11 cellular contexts compared by ENCODE assay signal in genomic region chr15:89409184-89409992, GRCh38.
A peak's percentile ranks its signal among the peaks of the same experiment; 100 is the strongest.
DNase-seq lines count a peak whose midpoint lies in the region; ATAC-seq and TF ChIP-seq lines count a peak whose summit lies in the region.
"Had no signal": no experiment of that assay in that cellular context is flagged by ENCODE, and none has a peak within 500 bp of the region (broad histone marks: within the 10 kb centered on the region; RNA-seq: fewer than 3 reads in every experiment).

No MANE protein-coding gene starts in this region.

- H3K36me3 Mint-ChIP-seq in activated CD8-positive, alpha-beta T cell treated with anti-CD3 and anti-CD28 coated beads, Interleukin-2, amount 10 ng/mL, durations not matched to agents 7 days and 5 days (ENCODE audit: low read depth) = no peaks in the 10 kb centered on the region
- no peaks in the 10 kb centered on the region for H3K36me3 Mint-ChIP-seq in glutamatergic neuron (ENCODE audit: unreplicated experiment)

- H3K9me3 ChIP-seq in mucosa of descending colon = no peaks in the 10 kb centered on the region
- H3K9me3 ChIP-seq: SJSA1 had no signal

- TF ChIP-seq CTCF in glutamatergic neuron (IDR thresholded peaks at IDR 0.05; ENCODE audit: partially characterized antibody, unreplicated experiment) (no peak), mucosa of descending colon (IDR thresholded peaks at IDR 0.05) (no peak)

- ATAC-seq in activated CD8-positive, alpha-beta T cell treated with anti-CD3 and anti-CD28 coated beads, Interleukin-2, amount 10 ng/mL, durations not matched to agents 7 days and 5 days = no peak
- no peak for ATAC-seq in mucosa of descending colon

- intact Hi-C loops in mucosa of descending colon (cut with DNase I, micrococcal nuclease) = no loop called here

- H3K27ac ChIP-seq in skin epidermis = no peak overlapping the region
- H3K27ac ChIP-seq: SJSA1 had no signal

- H3K27ac Mint-ChIP-seq in activated CD8-positive, alpha-beta T cell treated with anti-CD3 and anti-CD28 coated beads, Interleukin-2, amount 10 ng/mL, durations not matched to agents 7 days and 5 days = no peak overlapping the region
- H3K27ac Mint-ChIP-seq in glutamatergic neuron (ENCODE audit: unreplicated experiment) = peak overlapping the region; percentile 22

- POLR2A ChIA-PET in activated CD8-positive, alpha-beta T cell treated with anti-CD3 and anti-CD28 coated beads, Interleukin-2, amount 10 ng/mL, durations not matched to agents 7 days and 5 days (lab: Charles Lee) = interaction anchor here (1.1 to 1.7 kb wide), 2 partner anchors 10 to 21 kb away, joined by 3 to 4 read pairs; no protein-coding TSS in a partner anchor

- H3K9me3 Mint-ChIP-seq in activated CD8-positive, alpha-beta T cell treated with anti-CD3 and anti-CD28 coated beads, Interleukin-2, amount 10 ng/mL, durations not matched to agents 7 days and 5 days (ENCODE audit: insufficient read depth) = no peaks in the 10 kb centered on the region
- H3K9me3 Mint-ChIP-seq in glutamatergic neuron (ENCODE audit: unreplicated experiment) = peaks cover 4% of the 10 kb centered on the region

- H3K4me3 ChIP-seq in skin epidermis (peak overlapping the region in 5 of 7 experiments; percentile 0 to 29 (median 11)), mucosa of descending colon (no peak overlapping the region)
- H3K4me3 ChIP-seq: SJSA1 had no signal

- DNase-seq in ELF-1 (ENCODE audit: low read depth, low spot score) (peak; percentile 50), glutamatergic neuron (peak; percentile 45), GF-D8 (lab: John Stamatoyannopoulos, UW) (no peak), NCI-H446 (lab: John Stamatoyannopoulos, UW) (no peak), SIG-M5 treated with dmso at 0.1 percent for 504 hours (lab: John Stamatoyannopoulos, UW; ENCODE audit: unreplicated experiment) (no peak), mucosa of descending colon (no peak)
- DNase-seq in activated CD8-positive, alpha-beta T cell treated with anti-CD3 and anti-CD28 coated beads, Interleukin-2, amount 10 ng/mL, durations not matched to agents 7 days and 5 days = peak; percentile 42
- DNase-seq: activated effector memory CD4-positive, alpha-beta T cell treated with Interleukin-2 at 50 U/mL for 16 hours; NCI-H2171 treated with DMSO at 0.1 percent for 48 hours had no signal

- peaks cover 46% of the 10 kb centered on the region for H3K4me1 Mint-ChIP-seq in activated CD8-positive, alpha-beta T cell treated with anti-CD3 and anti-CD28 coated beads, Interleukin-2, amount 10 ng/mL, durations not matched to agents 7 days and 5 days (ENCODE audit: low read depth)
- H3K4me1 Mint-ChIP-seq in glutamatergic neuron (ENCODE audit: low read depth, unreplicated experiment) = peaks cover 13% of the 10 kb centered on the region

- H3K27me3 Mint-ChIP-seq in activated CD8-positive, alpha-beta T cell treated with anti-CD3 and anti-CD28 coated beads, Interleukin-2, amount 10 ng/mL, durations not matched to agents 7 days and 5 days (ENCODE audit: low read depth) = peaks cover 90% of the 10 kb centered on the region
- peaks cover 46% of the 10 kb centered on the region for H3K27me3 Mint-ChIP-seq in glutamatergic neuron (ENCODE audit: unreplicated experiment)

- no peaks in the 10 kb centered on the region for H3K36me3 ChIP-seq in mucosa of descending colon (ENCODE audit: low read depth)
- H3K36me3 ChIP-seq: SJSA1 had no signal

- H3K4me1 ChIP-seq in mucosa of descending colon (ENCODE audit: low read depth) = peaks cover 8% of the 10 kb centered on the region
- H3K4me1 ChIP-seq: SJSA1 had no signal

- H3K4me3 Mint-ChIP-seq in activated CD8-positive, alpha-beta T cell treated with anti-CD3 and anti-CD28 coated beads, Interleukin-2, amount 10 ng/mL, durations not matched to agents 7 days and 5 days = peak overlapping the region; percentile 77
- peak overlapping the region; percentile 73 for H3K4me3 Mint-ChIP-seq in glutamatergic neuron (ENCODE audit: unreplicated experiment)

- CTCF ChIA-PET in activated CD8-positive, alpha-beta T cell treated with anti-CD3 and anti-CD28 coated beads, Interleukin-2, amount 10 ng/mL, durations not matched to agents 7 days and 5 days (lab: Charles Lee) = interaction anchor here (0.9 to 2.0 kb wide), 5 partner anchors 9 to 37 kb away, joined by 3 to 8 read pairs (median 5); no protein-coding TSS in a partner anchor

Comparison
In these comparisons a context has a peak if more than half of its experiments do, and no peak if none do; other contexts are left out.
1. DNase-seq: peak in ELF-1 (single experiment), activated CD8-positive, alpha-beta T cell treated with anti-CD3 and anti-CD28 coated beads, Interleukin-2, amount 10 ng/mL, durations not matched to agents 7 days and 5 days (single experiment) and glutamatergic neuron (single experiment); none in GF-D8 (single experiment), NCI-H446 (0 of 2), SIG-M5 treated with dmso at 0.1 percent for 504 hours (single experiment) and mucosa of descending colon (0 of 3).